Comparison of ENCODE assay signal across 2 cellular contexts in the genomic region with DNA sequence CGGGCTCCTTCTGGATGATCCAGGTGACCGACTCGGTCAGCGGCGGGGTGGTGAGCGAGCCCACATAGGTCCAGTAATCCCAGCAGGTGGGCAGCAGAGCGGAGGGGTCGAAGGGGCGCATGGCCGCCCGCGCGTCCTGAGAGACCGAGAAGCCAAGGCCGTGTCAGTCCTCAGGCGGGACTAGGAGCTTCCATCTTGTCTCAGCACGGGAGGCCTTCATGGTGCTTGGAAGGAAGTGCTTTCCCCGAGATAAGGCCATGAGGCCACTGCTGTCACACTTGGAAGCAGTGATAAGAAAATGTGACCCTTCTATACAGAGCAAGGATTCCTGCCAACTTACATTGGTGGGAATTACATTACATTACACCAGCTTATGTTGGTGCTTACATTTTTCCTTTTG. TPM values are rescaled to one million over a fixed set of nuclear protein-coding genes. Genes with fewer than 3 reads are reported as not detected.
"Had no signal": no experiment of that assay in that cellular context is flagged by ENCODE, and none has a peak within 500 bp of the region (broad histone marks: within the 10 kb centered on the region; RNA-seq: fewer than 3 reads in every experiment).

No MANE protein-coding gene starts in this region.

RNA-seq across cellular contexts. Expression of a gene that starts 40.3 kb away (rescaled TPM):
- total RNA-seq: IMR-90 had no signal
- polyA plus RNA-seq: IMR-90 had no signal

RNA-seq across cellular contexts. Expression of a gene that starts 56.2 kb away (rescaled TPM):
- polyA plus RNA-seq: IgD-negative memory B cell had no signal
